In the genomic region with DNA sequence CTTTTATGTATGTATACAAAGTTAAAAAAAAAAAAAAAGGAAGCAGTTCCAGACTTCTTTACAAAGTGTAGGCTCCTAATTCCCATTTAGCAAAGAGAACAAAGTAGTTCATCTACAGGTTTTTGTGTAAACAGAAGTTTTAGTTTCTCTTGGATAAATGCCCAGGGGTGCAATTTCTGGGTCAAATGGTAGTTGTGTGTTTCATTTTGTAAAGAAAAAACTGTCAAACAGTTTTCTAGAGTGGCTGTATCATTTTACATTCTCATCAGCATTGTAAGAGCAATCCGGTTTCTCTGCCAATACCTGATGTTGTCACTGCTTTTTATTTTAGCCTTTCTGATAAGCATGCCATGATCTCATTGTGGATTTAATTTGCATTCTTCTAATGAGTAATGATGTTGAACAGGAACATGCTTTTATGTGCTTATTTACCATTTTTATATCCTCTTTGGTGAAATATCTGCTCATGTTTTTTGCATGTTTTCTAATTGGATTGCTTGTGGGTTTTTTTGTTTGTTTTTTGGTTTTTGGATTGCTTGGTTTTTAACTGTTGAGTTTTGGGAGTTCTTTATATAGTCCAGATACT, we compare ENCODE assay signal across 8 cellular contexts. TPM values are rescaled to one million over a fixed set of nuclear protein-coding genes. Genes with fewer than 3 reads are reported as not detected.
DNase-seq lines count a peak whose midpoint lies in the region; ATAC-seq and TF ChIP-seq lines count a peak whose summit lies in the region.

No MANE protein-coding gene starts in this region.

- intact Hi-C loops in activated B cell treated with CpG ODN at 0.5 μM for 24 hours (cut with micrococcal nuclease): no loop called here

- no peaks in the 10 kb centered on the region for H3K27me3 Mint-ChIP-seq in activated B cell treated with CpG ODN at 0.5 μM for 24 hours

- POLR2A ChIA-PET in activated B cell treated with CpG ODN at 0.5 μM for 24 hours (lab: Charles Lee): no interaction called here

- TF ChIP-seq CTCF in activated B cell treated with CpG ODN at 0.5 μM for 24 hours (IDR thresholded peaks at IDR 0.05) (no peak), WERI-Rb-1 (IDR thresholded peaks at IDR 0.05; ENCODE audit: low read depth, low read length) (no peak)

- ATAC-seq in GM18870 (IDR thresholded peaks at IDR 0.05; ENCODE audit: unreplicated experiment) (peak; percentile 51), HG03521 (IDR thresholded peaks at IDR 0.05; ENCODE audit: unreplicated experiment) (peak; percentile 61), activated B cell treated with CpG ODN at 0.5 μM for 24 hours (ENCODE audit: low read depth) (no peak)

- no peaks in the 10 kb centered on the region for H3K27me3 ChIP-seq in WERI-Rb-1 (ENCODE audit: insufficient read depth, low read depth, severe bottlenecking)

- no peaks in the 10 kb centered on the region for H3K9me3 Mint-ChIP-seq in activated B cell treated with CpG ODN at 0.5 μM for 24 hours

- H3K4me1 Mint-ChIP-seq in activated B cell treated with CpG ODN at 0.5 μM for 24 hours: peaks cover 18% of the 10 kb centered on the region

- no peaks in the 10 kb centered on the region for H3K9me3 ChIP-seq in WERI-Rb-1 (ENCODE audit: severe bottlenecking)

- H3K27ac Mint-ChIP-seq in activated B cell treated with CpG ODN at 0.5 μM for 24 hours: peak overlapping the region; percentile 70

- H3K36me3 Mint-ChIP-seq in activated B cell treated with CpG ODN at 0.5 μM for 24 hours (ENCODE audit: low read depth): peaks cover 22% of the 10 kb centered on the region

- H3K36me3 ChIP-seq in WERI-Rb-1: no peaks in the 10 kb centered on the region

- no peak overlapping the region for H3K4me3 Mint-ChIP-seq in activated B cell treated with CpG ODN at 0.5 μM for 24 hours

- no peak overlapping the region for H3K27ac ChIP-seq in WERI-Rb-1

- no peak overlapping the region for H3K4me3 ChIP-seq in WERI-Rb-1 (ENCODE audit: low read depth, low read length)

- no peak for DNase-seq in activated B cell treated with CpG ODN at 0.5 μM for 24 hours
- peak; percentile 5 to 90 for DNase-seq in lung microvascular endothelial cell (ENCODE audit: low read depth in 2 of 2)
- no peak for DNase-seq in WERI-Rb-1
- no peak for DNase-seq in effector CD4-positive, alpha-beta T cell
- no peak for DNase-seq in HPDE6-E6E7 (ENCODE audit: extremely low spot score)
- DNase-seq in ecto neural progenitor cell (ENCODE audit: low spot score): no peak

- CTCF ChIA-PET in activated B cell treated with CpG ODN at 0.5 μM for 24 hours (lab: Charles Lee): no interaction called here

RNA-seq across cellular contexts. Expression of a gene that starts 16.6 kb away (rescaled TPM):
- total RNA-seq in activated B cell treated with CpG ODN at 0.5 μM for 24 hours: 73.2 and 74.3 TPM in 2 replicates
- total RNA-seq in lung microvascular endothelial cell: 24.4 and 32.3 TPM in 2 replicates

Comparison
In these comparisons a context has a peak if more than half of its experiments do, and no peak if none do; other contexts are left out.
1. DNase-seq: peak in lung microvascular endothelial cell (2 of 2); none in activated B cell treated with CpG ODN at 0.5 μM for 24 hours (single experiment), WERI-Rb-1 (single experiment), effector CD4-positive, alpha-beta T cell (single experiment), HPDE6-E6E7 (single experiment) and ecto neural progenitor cell (single experiment).